In genomic region chr1:57393058-57393457, GRCh38 we compare ENCODE assay signal across 24 cellular contexts. TPM values are rescaled to one million over a fixed set of nuclear protein-coding genes. Genes with fewer than 3 reads are reported as not detected.
"Had no signal": no experiment of that assay in that cellular context is flagged by ENCODE, and none has a peak within 500 bp of the region (broad histone marks: within the 10 kb centered on the region; RNA-seq: fewer than 3 reads in every experiment).

No MANE protein-coding gene starts in this region.

- H3K27ac ChIP-seq: stomach, suprapubic skin, testis, thoracic aorta, thyroid gland, tibial artery, tibial nerve, transverse colon, upper lobe of left lung, upper lobe of right lung, uterus, vagina had no signal

- H3K27me3 ChIP-seq: stomach, suprapubic skin, testis, thyroid gland, tibial artery, tibial nerve, upper lobe of left lung, upper lobe of right lung, uterus, vagina had no signal

- H3K4me3 ChIP-seq: stomach, suprapubic skin, testis, thoracic aorta, thyroid gland, tibial artery, tibial nerve, transverse colon, upper lobe of left lung, upper lobe of right lung, uterus, vagina had no signal

- H3K36me3 ChIP-seq: stomach, suprapubic skin, thoracic aorta, thyroid gland, tibial artery, tibial nerve, transverse colon, upper lobe of left lung, upper lobe of right lung, uterus, vagina had no signal

- H3K4me1 ChIP-seq: stomach, suprapubic skin, testis, thyroid gland, tibial artery, tibial nerve, transverse colon, upper lobe of left lung, upper lobe of right lung, uterus, vagina had no signal

- H3K9me3 ChIP-seq: stomach, suprapubic skin, testis, thoracic aorta, thyroid gland, tibial artery, tibial nerve, transverse colon, upper lobe of left lung, upper lobe of right lung, uterus, vagina had no signal

- DNase-seq: stimulated activated CD4-positive, alpha-beta T cell treated with anti-CD3 and anti-CD28 coated beads, Interleukin-2, amount 100 ng/mL, for 48 hours; stimulated activated CD4-positive, alpha-beta T cell treated with anti-CD3 and anti-CD28 coated beads, Interleukin-4, amount 100 ng/mL, for 1 hour; stimulated activated CD4-positive, alpha-beta T cell treated with anti-CD3 and anti-CD28 coated beads, Interleukin-4, amount 100 ng/mL, for 24 hours; stimulated activated CD4-positive, alpha-beta T cell treated with anti-CD3 and anti-CD28 coated beads, Interleukin-4, amount 100 ng/mL, for 4 hours; stimulated activated CD8-positive, alpha-beta memory T cell treated with anti-CD3 and anti-CD28 coated beads, Interleukin-4, amount 100 ng/mL, for 48 hours; stimulated activated naive B cell treated with anti-CD40 and anti-IgM and Interleukin-4, amounts not matched to agents 10 μg/mL and 1 μg/mL and 100 μg/mL, for 72 hours; stimulated activated naive CD4-positive, alpha-beta T cell; stimulated activated naive CD4-positive, alpha-beta T cell treated with Interleukin-2 at 50 U/mL for 16 hours; stimulated activated naive CD8-positive, alpha-beta T cell treated with anti-CD3 and anti-CD28 coated beads, Interleukin-15, amount 100 ng/mL, for 72 hours; stimulated activated naive CD8-positive, alpha-beta T cell treated with anti-CD3 and anti-CD28 coated beads, Interleukin-15, Interleukin-2, amounts not matched to agents 100 U/mL and 50 U/mL, for 24 hours; stomach; substantia nigra; testis; thyroid gland; tibial artery; transverse colon; trophoblast cell; upper lobe of left lung; upper lobe of right lung; uterus had no signal

RNA-seq across cellular contexts. Expression of gene DAB1, which starts 30.8 kb away (rescaled TPM):
- total RNA-seq: thoracic aorta had no signal
